19 cellular contexts compared by ENCODE assay signal in the genomic region with DNA sequence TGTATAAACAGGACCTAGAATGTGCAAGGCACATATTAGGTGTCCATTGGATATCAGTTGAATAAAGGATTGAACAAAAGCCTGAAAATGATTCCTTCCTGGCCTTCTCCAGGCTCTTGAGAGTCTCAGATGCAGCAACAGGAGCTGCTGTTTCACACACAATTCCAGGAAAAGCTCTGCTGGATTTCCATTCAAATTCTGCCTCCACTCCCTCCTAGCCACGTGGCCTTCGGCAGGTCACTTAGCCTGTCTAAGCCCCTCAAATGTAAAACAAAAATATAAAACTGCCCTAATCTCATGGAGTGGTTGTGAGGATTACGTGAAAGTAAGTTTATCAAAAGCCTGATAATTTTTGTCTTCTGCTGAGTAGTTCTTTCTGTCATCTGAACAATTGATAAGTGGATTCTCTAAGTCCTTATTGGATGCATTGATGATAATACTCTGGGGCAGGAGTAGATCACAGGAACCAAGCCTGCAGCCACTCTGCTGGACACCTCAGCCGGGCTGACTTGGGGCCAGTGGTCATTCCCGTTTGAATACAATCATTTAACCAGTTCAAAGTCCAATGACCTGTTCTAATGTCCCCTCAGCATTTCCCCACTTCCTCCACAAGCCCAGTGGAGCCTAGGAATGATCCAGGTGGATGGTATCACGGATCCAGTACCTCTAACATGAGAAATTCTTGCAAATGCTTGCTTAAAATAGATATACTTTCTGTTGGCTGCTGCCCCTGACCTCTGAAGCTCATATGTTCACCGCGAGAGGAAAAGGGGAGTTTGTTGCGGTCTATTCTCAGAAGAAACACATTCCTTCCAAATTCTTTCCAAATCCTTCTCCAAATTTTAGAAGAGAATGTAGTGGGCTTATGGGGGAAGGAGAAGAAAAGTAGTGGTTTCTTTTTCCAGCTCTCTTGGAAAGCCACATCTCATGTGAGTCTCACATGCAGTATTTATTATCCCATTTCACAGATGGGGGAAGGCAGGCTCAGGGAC.
"Had no signal": no experiment of that assay in that cellular context is flagged by ENCODE, and none has a peak within 500 bp of the region (broad histone marks: within the 10 kb centered on the region; RNA-seq: fewer than 3 reads in every experiment).

No MANE protein-coding gene starts in this region.

- H3K4me1 ChIP-seq: breast epithelium, lower lobe of right lung, spleen, thyroid gland had no signal

- H3K36me3 ChIP-seq: breast epithelium, lower lobe of right lung, prostate gland, spleen, thyroid gland had no signal

- H3K9me3 Mint-ChIP-seq: activated CD8-positive, alpha-beta T cell treated with anti-CD3 and anti-CD28 coated beads for 36 hours; nephron progenitor cell; WTC11 had no signal

- H3K27me3 ChIP-seq: breast epithelium, thyroid gland had no signal

- H3K9me3 ChIP-seq: breast epithelium, lower lobe of right lung, prostate gland, spleen, thyroid gland had no signal

- H3K27ac Mint-ChIP-seq: activated CD8-positive, alpha-beta T cell treated with anti-CD3 and anti-CD28 coated beads for 36 hours; activated naive CD8-positive, alpha-beta T cell; nephron progenitor cell; stimulated activated memory B cell treated with anti-CD40 and anti-IgM and Interleukin-4, amounts not matched to agents 10 μg/mL and 1 μg/mL and 100 μg/mL, for 72 hours; WTC11 had no signal

- ATAC-seq: activated CD8-positive, alpha-beta T cell treated with anti-CD3 and anti-CD28 coated beads for 36 hours; lower lobe of right lung; sciatic nerve; stimulated activated memory B cell treated with anti-CD40 and anti-IgM and Interleukin-4, amounts not matched to agents 10 μg/mL and 1 μg/mL and 100 μg/mL, for 72 hours; WTC11 had no signal

- H3K4me3 ChIP-seq: breast epithelium, dorsolateral prefrontal cortex, lower lobe of right lung, prostate gland, spleen, thyroid gland had no signal

- DNase-seq: activated CD4-positive, alpha-beta T cell treated with anti-CD3 and anti-CD28 coated beads for 48 hours; activated CD8-positive, alpha-beta memory T cell treated with anti-CD3 and anti-CD28 coated beads, Interleukin-2, amount 50 U/mL, for 4 hours; activated CD8-positive, alpha-beta T cell treated with anti-CD3 and anti-CD28 coated beads for 36 hours; activated gamma-delta T cell treated with Interleukin-2 at 50 U/mL for 16 hours; anterior cingulate cortex; foreskin fibroblast; glutamatergic neuron; lower lobe of right lung; nephron progenitor cell; spleen; T-helper 2 cell; thyroid gland had no signal

- H3K4me1 Mint-ChIP-seq: stimulated activated memory B cell treated with anti-CD40 and anti-IgM and Interleukin-4, amounts not matched to agents 10 μg/mL and 1 μg/mL and 100 μg/mL, for 72 hours had no signal

- H3K36me3 Mint-ChIP-seq: activated naive CD8-positive, alpha-beta T cell; stimulated activated memory B cell treated with anti-CD40 and anti-IgM and Interleukin-4, amounts not matched to agents 10 μg/mL and 1 μg/mL and 100 μg/mL, for 72 hours; WTC11 had no signal

- H3K4me3 Mint-ChIP-seq: activated CD8-positive, alpha-beta T cell treated with anti-CD3 and anti-CD28 coated beads for 36 hours; activated naive CD8-positive, alpha-beta T cell; nephron progenitor cell; stimulated activated memory B cell treated with anti-CD40 and anti-IgM and Interleukin-4, amounts not matched to agents 10 μg/mL and 1 μg/mL and 100 μg/mL, for 72 hours; WTC11 had no signal

- H3K27ac ChIP-seq: dorsolateral prefrontal cortex, lower lobe of right lung, prostate gland, spleen, thyroid gland had no signal
